ENCODE assay signal across 1 cellular context in the genomic region with DNA sequence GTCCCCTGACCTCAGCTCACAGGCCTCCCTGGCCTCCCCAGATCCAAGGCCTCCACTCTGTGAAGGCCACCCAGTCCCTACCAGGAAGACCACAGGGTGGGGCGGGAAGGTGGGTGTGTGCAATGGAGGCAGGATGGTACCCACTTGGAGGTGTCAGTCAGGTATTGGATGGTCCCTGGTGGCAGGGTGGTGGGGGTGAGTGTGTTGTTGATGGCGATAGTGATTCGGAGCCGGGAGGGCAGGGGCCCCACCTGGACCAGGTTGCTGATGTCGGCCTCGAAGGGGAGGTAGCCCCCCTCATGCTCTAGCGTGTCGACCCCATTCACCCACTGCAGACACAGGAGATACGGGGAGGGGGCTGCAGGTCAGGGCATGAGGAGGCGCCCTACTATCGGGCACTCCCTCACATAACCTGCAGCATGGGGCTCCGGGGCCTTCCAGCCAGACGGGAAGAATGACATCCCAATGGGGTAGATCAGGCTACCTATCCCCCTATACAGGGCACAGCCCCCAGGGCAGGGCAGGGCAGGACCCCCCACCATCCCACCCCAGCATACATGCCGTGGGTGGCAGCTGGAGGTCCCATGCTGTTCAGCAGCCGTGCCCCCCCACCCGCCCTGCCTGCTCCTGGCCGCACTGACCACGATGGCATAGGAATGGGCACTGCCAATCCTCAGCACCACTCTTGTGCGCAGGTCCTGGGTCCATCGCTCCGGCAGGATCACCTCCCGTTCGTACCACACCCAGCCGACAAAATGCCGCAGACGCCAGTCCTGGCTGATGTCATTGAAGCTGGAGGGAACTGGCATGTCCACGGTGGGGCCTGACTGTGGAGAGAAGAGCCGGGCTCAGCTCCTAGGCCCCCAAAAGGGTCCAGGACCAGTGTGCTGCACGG.
TF ChIP-seq lines count a peak whose summit lies in the region.

No MANE protein-coding gene starts in this region.

TF ChIP-seq in H1, 55 proteins besides CTCF, POLR2A, EP300 and RAD21 (continued from another document):
- TF ChIP-seq POLR2AphosphoS5 (IDR thresholded peaks at IDR 0.05; ENCODE audit: low read depth, low read length): peak; percentile 42; the same call in 1 of the 2 replicates
